1 cellular context compared by ENCODE assay signal in the genomic region with DNA sequence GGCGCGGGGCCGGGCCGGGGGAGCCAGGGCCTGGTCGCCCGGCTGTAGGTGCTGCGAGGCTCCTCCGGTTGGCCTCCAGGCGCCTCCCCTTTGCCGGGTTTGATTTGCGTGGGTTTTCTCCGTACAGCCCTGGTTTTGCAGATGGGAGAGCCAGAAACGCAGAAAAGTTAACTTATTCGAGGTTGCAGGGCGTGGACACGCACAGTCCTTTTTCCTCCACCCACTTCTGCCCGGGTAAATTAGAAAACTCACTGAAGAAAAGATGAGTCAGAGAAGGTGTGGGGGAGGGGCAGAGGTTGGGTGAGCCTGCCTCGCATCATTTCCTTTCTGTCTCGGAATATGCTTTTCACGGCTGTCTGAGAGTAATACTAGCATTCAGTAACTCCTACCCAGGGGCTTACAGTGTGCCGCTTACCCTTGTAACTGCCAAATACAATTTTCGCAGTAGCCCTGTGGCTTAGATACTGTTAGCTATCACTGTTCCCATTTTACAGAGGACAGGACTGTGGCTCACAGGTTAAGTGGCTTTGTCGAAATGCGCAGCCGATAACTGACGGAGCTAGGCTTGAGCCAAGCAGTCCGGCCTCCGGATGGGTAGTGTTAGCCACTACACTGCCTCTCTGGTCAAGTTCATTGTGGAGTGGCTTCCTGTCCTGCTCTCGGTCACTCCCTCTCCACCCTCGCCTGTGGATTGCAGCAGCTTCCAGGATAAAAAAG.
TF ChIP-seq lines count a peak whose summit lies in the region.

No MANE protein-coding gene starts in this region.

TF ChIP-seq in GM23338, 12 proteins besides CTCF, POLR2A, EP300 and RAD21 (continued from another document):
- TF ChIP-seq, protein P1, sequence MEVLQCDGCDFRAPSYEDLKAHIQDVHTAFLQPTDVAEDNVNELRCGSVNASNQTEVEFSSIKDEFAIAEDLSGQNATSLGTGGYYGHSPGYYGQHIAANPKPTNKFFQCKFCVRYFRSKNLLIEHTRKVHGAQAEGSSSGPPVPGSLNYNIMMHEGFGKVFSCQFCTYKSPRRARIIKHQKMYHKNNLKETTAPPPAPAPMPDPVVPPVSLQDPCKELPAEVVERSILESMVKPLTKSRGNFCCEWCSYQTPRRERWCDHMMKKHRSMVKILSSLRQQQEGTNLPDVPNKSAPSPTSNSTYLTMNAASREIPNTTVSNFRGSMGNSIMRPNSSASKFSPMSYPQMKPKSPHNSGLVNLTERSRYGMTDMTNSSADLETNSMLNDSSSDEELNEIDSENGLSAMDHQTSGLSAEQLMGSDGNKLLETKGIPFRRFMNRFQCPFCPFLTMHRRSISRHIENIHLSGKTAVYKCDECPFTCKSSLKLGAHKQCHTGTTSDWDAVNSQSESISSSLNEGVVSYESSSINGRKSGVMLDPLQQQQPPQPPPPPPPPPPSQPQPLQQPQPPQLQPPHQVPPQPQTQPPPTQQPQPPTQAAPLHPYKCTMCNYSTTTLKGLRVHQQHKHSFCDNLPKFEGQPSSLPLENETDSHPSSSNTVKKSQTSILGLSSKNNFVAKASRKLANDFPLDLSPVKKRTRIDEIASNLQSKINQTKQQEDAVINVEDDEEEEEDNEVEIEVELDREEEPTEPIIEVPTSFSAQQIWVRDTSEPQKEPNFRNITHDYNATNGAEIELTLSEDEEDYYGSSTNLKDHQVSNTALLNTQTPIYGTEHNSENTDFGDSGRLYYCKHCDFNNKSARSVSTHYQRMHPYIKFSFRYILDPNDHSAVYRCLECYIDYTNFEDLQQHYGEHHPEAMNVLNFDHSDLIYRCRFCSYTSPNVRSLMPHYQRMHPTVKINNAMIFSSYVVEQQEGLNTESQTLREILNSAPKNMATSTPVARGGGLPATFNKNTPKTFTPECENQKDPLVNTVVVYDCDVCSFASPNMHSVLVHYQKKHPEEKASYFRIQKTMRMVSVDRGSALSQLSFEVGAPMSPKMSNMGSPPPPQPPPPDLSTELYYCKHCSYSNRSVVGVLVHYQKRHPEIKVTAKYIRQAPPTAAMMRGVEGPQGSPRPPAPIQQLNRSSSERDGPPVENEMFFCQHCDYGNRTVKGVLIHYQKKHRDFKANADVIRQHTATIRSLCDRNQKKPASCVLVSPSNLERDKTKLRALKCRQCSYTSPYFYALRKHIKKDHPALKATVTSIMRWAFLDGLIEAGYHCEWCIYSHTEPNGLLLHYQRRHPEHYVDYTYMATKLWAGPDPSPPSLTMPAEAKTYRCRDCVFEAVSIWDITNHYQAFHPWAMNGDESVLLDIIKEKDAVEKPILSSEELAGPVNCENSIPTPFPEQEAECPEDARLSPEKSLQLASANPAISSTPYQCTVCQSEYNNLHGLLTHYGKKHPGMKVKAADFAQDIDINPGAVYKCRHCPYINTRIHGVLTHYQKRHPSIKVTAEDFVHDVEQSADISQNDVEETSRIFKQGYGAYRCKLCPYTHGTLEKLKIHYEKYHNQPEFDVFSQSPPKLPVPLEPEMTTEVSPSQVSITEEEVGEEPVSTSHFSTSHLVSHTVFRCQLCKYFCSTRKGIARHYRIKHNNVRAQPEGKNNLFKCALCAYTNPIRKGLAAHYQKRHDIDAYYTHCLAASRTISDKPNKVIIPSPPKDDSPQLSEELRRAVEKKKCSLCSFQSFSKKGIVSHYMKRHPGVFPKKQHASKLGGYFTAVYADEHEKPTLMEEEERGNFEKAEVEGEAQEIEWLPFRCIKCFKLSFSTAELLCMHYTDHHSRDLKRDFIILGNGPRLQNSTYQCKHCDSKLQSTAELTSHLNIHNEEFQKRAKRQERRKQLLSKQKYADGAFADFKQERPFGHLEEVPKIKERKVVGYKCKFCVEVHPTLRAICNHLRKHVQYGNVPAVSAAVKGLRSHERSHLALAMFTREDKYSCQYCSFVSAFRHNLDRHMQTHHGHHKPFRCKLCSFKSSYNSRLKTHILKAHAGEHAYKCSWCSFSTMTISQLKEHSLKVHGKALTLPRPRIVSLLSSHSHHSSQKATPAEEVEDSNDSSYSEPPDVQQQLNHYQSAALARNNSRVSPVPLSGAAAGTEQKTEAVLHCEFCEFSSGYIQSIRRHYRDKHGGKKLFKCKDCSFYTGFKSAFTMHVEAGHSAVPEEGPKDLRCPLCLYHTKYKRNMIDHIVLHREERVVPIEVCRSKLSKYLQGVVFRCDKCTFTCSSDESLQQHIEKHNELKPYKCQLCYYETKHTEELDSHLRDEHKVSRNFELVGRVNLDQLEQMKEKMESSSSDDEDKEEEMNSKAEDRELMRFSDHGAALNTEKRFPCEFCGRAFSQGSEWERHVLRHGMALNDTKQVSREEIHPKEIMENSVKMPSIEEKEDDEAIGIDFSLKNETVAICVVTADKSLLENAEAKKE (CRISPR knock-in tag; IDR thresholded peaks at IDR 0.05), result no peak
- no peak for TF ChIP-seq POLR2AphosphoS5 (IDR thresholded peaks at IDR 0.05; ENCODE audit: low read depth)
- no peak for TF ChIP-seq STAT1 (IDR thresholded peaks at IDR 0.05; ENCODE audit: unreplicated experiment)
- no peak for TF ChIP-seq CREB1 (CRISPR knock-in tag; IDR thresholded peaks at IDR 0.05; ENCODE audit: low read depth)
- no peak for TF ChIP-seq ETS1 (IDR thresholded peaks at IDR 0.05)
- TF ChIP-seq NANOG (IDR thresholded peaks at IDR 0.05; ENCODE audit: borderline replicate concordance), result no peak
